In genomic region chr14:96507723-96508122, GRCh38 we compare ENCODE assay signal across 17 cellular contexts. TPM values are rescaled to one million over a fixed set of nuclear protein-coding genes. Genes with fewer than 3 reads are reported as not detected.
DNase-seq lines count a peak whose midpoint lies in the region; ATAC-seq and TF ChIP-seq lines count a peak whose summit lies in the region.
"Had no signal": no experiment of that assay in that cellular context is flagged by ENCODE, and none has a peak within 500 bp of the region (broad histone marks: within the 10 kb centered on the region; RNA-seq: fewer than 3 reads in every experiment).

No MANE protein-coding gene starts in this region.

- H3K36me3 ChIP-seq in left ventricle myocardium inferior: no peaks in the 10 kb centered on the region
- H3K36me3 ChIP-seq in heart right ventricle: no peaks in the 10 kb centered on the region
- H3K36me3 ChIP-seq in DND-41 (ENCODE audit: insufficient read depth, low read length): peaks cover 8% of the 10 kb centered on the region
- H3K36me3 ChIP-seq: SJCRH30 had no signal

- H4K20me1 ChIP-seq in DND-41 (ENCODE audit: insufficient read depth, low read length): peaks cover 96% of the 10 kb centered on the region

- DNase-seq in left ventricle myocardium inferior (no peak), heart right ventricle (no peak), DND-41 (no peak), nucleus accumbens (lab: John Stamatoyannopoulos, UW) (no peak), glomerular visceral epithelial cell (ENCODE audit: extremely low spot score) (no peak)
- DNase-seq in activated naive CD8-positive, alpha-beta T cell treated with anti-CD3 and anti-CD28 coated beads for 36 hours: no peak
- DNase-seq in stimulated activated effector memory CD8-positive, alpha-beta T cell treated with anti-CD3 and anti-CD28 coated beads, Interleukin-12 subunit alpha, Interleukin-12 subunit beta, amount 100 ng/mL, for 72 hours (ENCODE audit: low spot score in 2 of 2): no peak
- DNase-seq: DMS53, IMR-90, NCI-H1436, NCI-H2029 treated with DMSO at 0.1 percent for 48 hours, NCI-H2227 treated with DMSO at 0.1 percent for 48 hours, NCI-H524 treated with DMSO at 0.1 percent for 48 hours, OCI-M1, RPMI8226, SJCRH30 had no signal

- H3K27ac ChIP-seq in left ventricle myocardium inferior (replicated peaks) (peak overlapping the region; percentile 57), heart right ventricle (peak overlapping the region in 3 of 10 donors; percentile 13 to 45 (median 18)), DND-41 (ENCODE audit: low read length) (no peak overlapping the region)
- H3K27ac ChIP-seq: SJCRH30 had no signal

- ATAC-seq in heart right ventricle (no peak), DND-41 (ENCODE audit: insufficient read depth, low read depth) (no peak)
- ATAC-seq in stimulated activated effector memory CD8-positive, alpha-beta T cell treated with anti-CD3 and anti-CD28 coated beads, Interleukin-12 subunit alpha, Interleukin-12 subunit beta, amount 100 ng/mL, for 72 hours: no peak
- ATAC-seq: HCT116 had no signal

- H3K4me1 ChIP-seq in left ventricle myocardium inferior (peaks cover 98% of the 10 kb centered on the region), heart right ventricle (peaks cover 7 to 93% (median 83%) of the 10 kb centered on the region in 9 donors), DND-41 (ENCODE audit: insufficient read depth, low read length) (peaks cover 51% of the 10 kb centered on the region)

- peak overlapping the region; percentile 20; the same call in 1 of the 2 replicates for H3K4me2 ChIP-seq in DND-41 (ENCODE audit: insufficient read depth, low read length)

- intact Hi-C loops in left ventricle myocardium inferior (cut with micrococcal nuclease) (no loop called here), heart right ventricle (cut with DNase I) (loop anchor here in 1 of 10 donors (10.0 kb wide), 1 partner anchor 143 kb away; the partner anchor contains the start of genes ATG2B and GSKIP)

- peaks cover 34% of the 10 kb centered on the region for H3K36me3 Mint-ChIP-seq in activated naive CD8-positive, alpha-beta T cell treated with anti-CD3 and anti-CD28 coated beads for 36 hours
- peaks cover 36% of the 10 kb centered on the region for H3K36me3 Mint-ChIP-seq in stimulated activated effector memory CD8-positive, alpha-beta T cell treated with anti-CD3 and anti-CD28 coated beads, Interleukin-12 subunit alpha, Interleukin-12 subunit beta, amount 100 ng/mL, for 72 hours

- no peak overlapping the region for H3K27ac Mint-ChIP-seq in activated naive CD8-positive, alpha-beta T cell treated with anti-CD3 and anti-CD28 coated beads for 36 hours
- peak overlapping the region; percentile 67 for H3K27ac Mint-ChIP-seq in stimulated activated effector memory CD8-positive, alpha-beta T cell treated with anti-CD3 and anti-CD28 coated beads, Interleukin-12 subunit alpha, Interleukin-12 subunit beta, amount 100 ng/mL, for 72 hours

- no peak overlapping the region for H3K9ac ChIP-seq in DND-41 (ENCODE audit: low read depth, low read length)

- TF ChIP-seq CTCF in left ventricle myocardium inferior (IDR thresholded peaks at IDR 0.05; ENCODE audit: borderline replicate concordance) (no peak), heart right ventricle (IDR thresholded peaks at IDR 0.05) (no peak), DND-41 (IDR thresholded peaks at IDR 0.05; ENCODE audit: borderline replicate concordance, extremely low read depth, low read length, poor library complexity, severe bottlenecking) (no peak)

- peak overlapping the region; percentile 16 for H3K4me3 ChIP-seq in left ventricle myocardium inferior
- no peak overlapping the region for H3K4me3 ChIP-seq in heart right ventricle
- no peak overlapping the region for H3K4me3 ChIP-seq in DND-41 (ENCODE audit: low read depth in 1 of 2, low read length in 2 of 2)
- H3K4me3 ChIP-seq: SJCRH30 had no signal

- H2AFZ ChIP-seq in DND-41 (ENCODE audit: low read depth, low read length): no peak overlapping the region

- H3K4me1 Mint-ChIP-seq in activated naive CD8-positive, alpha-beta T cell treated with anti-CD3 and anti-CD28 coated beads for 36 hours: peaks cover 76% of the 10 kb centered on the region
- H3K4me1 Mint-ChIP-seq in stimulated activated effector memory CD8-positive, alpha-beta T cell treated with anti-CD3 and anti-CD28 coated beads, Interleukin-12 subunit alpha, Interleukin-12 subunit beta, amount 100 ng/mL, for 72 hours: peaks cover 73% of the 10 kb centered on the region

- no peaks in the 10 kb centered on the region for H3K27me3 ChIP-seq in left ventricle myocardium inferior (ENCODE audit: low read depth)
- no peaks in the 10 kb centered on the region for H3K27me3 ChIP-seq in heart right ventricle
- no peaks in the 10 kb centered on the region for H3K27me3 ChIP-seq in DND-41 (ENCODE audit: insufficient read depth, low read length, poor library complexity)
- H3K27me3 ChIP-seq: SJCRH30 had no signal

- 93 to 97% methylated on average over 7 of the region's 7 CpGs for WGBS in heart right ventricle, 2 donors

- H3K27me3 Mint-ChIP-seq in activated naive CD8-positive, alpha-beta T cell treated with anti-CD3 and anti-CD28 coated beads for 36 hours: no peaks in the 10 kb centered on the region

- H3K79me2 ChIP-seq in DND-41 (ENCODE audit: insufficient read depth, low read length): peaks cover 99% of the 10 kb centered on the region

- H3K9me3 ChIP-seq in left ventricle myocardium inferior (replicated peaks) (no peaks in the 10 kb centered on the region), heart right ventricle (peaks cover 0 to 4% (median 0%) of the 10 kb centered on the region in 11 donors), DND-41 (ENCODE audit: insufficient read depth, low read length, severe bottlenecking) (no peaks in the 10 kb centered on the region)
- H3K9me3 ChIP-seq: SJCRH30 had no signal

- no peaks in the 10 kb centered on the region for H3K9me3 Mint-ChIP-seq in activated naive CD8-positive, alpha-beta T cell treated with anti-CD3 and anti-CD28 coated beads for 36 hours
- H3K9me3 Mint-ChIP-seq in stimulated activated effector memory CD8-positive, alpha-beta T cell treated with anti-CD3 and anti-CD28 coated beads, Interleukin-12 subunit alpha, Interleukin-12 subunit beta, amount 100 ng/mL, for 72 hours: no peaks in the 10 kb centered on the region

- peak overlapping the region; percentile 4 for H3K4me3 Mint-ChIP-seq in activated naive CD8-positive, alpha-beta T cell treated with anti-CD3 and anti-CD28 coated beads for 36 hours
- H3K4me3 Mint-ChIP-seq in stimulated activated effector memory CD8-positive, alpha-beta T cell treated with anti-CD3 and anti-CD28 coated beads, Interleukin-12 subunit alpha, Interleukin-12 subunit beta, amount 100 ng/mL, for 72 hours: no peak overlapping the region

RNA-seq across cellular contexts. Expression of gene PAPOLA, which starts 5.5 kb away (rescaled TPM):
- 136 TPM for total RNA-seq in left ventricle myocardium inferior
- 100 to 1,000 TPM in 9 of 10 donors, 10 to 100 TPM in 1; 95.9 to 159 (median 114) TPM for total RNA-seq in heart right ventricle
- polyA plus RNA-seq in heart right ventricle: 10 to 100 TPM; 63.0 to 82.1 TPM
- total RNA-seq in activated naive CD8-positive, alpha-beta T cell treated with anti-CD3 and anti-CD28 coated beads for 36 hours: 100 to 1,000 TPM; 192 to 193 TPM
